8 cellular contexts compared by ENCODE assay signal in the genomic region with DNA sequence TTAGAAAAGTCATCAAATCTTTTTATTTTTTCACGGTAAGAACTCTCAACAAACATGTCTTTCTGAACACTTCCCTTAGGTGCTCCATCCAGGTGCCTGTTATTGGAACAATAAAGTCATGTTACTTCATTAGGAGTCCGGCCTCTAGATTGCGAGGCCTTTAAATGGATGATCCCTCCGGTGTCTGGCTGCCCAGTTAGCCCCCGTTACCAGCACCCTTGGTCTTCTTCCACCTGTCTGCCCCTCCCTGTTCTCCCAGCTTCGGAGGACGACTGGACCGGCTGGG. TPM values are rescaled to one million over a fixed set of nuclear protein-coding genes. Genes with fewer than 3 reads are reported as not detected.
DNase-seq lines count a peak whose midpoint lies in the region; ATAC-seq and TF ChIP-seq lines count a peak whose summit lies in the region.

No MANE protein-coding gene starts in this region.

- H3K36me3 ChIP-seq in NT2/D1 (ENCODE audit: insufficient read depth, insufficient read length, low read length), result peaks cover 61% of the 10 kb centered on the region
- peaks cover 39% of the 10 kb centered on the region for H3K36me3 ChIP-seq in endodermal cell (ENCODE audit: control insufficient read depth, insufficient read depth, low read length)
- no peaks in the 10 kb centered on the region for H3K36me3 ChIP-seq in ovary

- intact Hi-C loops in Calu3 (cut with micrococcal nuclease; ENCODE audit: unreplicated experiment), result loop anchor here (2.0 to 5.0 kb wide), 2 partner anchors 57 to 366 kb away; no protein-coding TSS in a partner anchor
- intact Hi-C loops in ovary (cut with DNase I), result no loop called here

- no peak for TF ChIP-seq POLR2A in ovary (IDR thresholded peaks at IDR 0.05)

- H3K27ac Mint-ChIP-seq in Calu3 (ENCODE audit: unreplicated experiment), result peak overlapping the region; percentile 95
- peak overlapping the region; percentile 98 for H3K27ac Mint-ChIP-seq in endodermal cell

- H3K4me1 ChIP-seq in NT2/D1 (ENCODE audit: insufficient read depth, insufficient read length) (no peaks in the 10 kb centered on the region), endodermal cell (ENCODE audit: control insufficient read depth, insufficient read depth, low read length) (no peaks in the 10 kb centered on the region), ovary (ENCODE audit: insufficient read depth) (peaks cover 4% of the 10 kb centered on the region)

- TF ChIP-seq EP300 in ovary (IDR thresholded peaks at IDR 0.05), result no peak

- H3K9me3 ChIP-seq in NT2/D1 (ENCODE audit: insufficient read depth, low read length) (no peaks in the 10 kb centered on the region), endodermal cell (ENCODE audit: control insufficient read depth, low read length) (no peaks in the 10 kb centered on the region), ovary (no peaks in the 10 kb centered on the region)

- H3K4me1 Mint-ChIP-seq in Calu3 (ENCODE audit: low read depth, unreplicated experiment) (peaks cover 21% of the 10 kb centered on the region), endodermal cell (peaks cover 22% of the 10 kb centered on the region)

- WGBS in endodermal cell (ENCODE audit: insufficient coverage in 1 of 2, insufficient read length in 1 of 2), 2 experiments, result 19 to 20% methylated on average over 8 of the region's 8 CpGs
- 1 to 3% (median 2%) methylated on average over 7 to 8 of the region's 8 CpGs for whole genome bisulfite sequencing in ovary, 3 donors

- H3K27me3 ChIP-seq in NT2/D1 (ENCODE audit: insufficient read depth, insufficient read length) (no peaks in the 10 kb centered on the region), endodermal cell (ENCODE audit: control insufficient read depth, insufficient read depth, low read length, poor library complexity, severe bottlenecking) (no peaks in the 10 kb centered on the region), ovary (no peaks in the 10 kb centered on the region)

- peaks cover 94% of the 10 kb centered on the region for H3K36me3 Mint-ChIP-seq in Calu3 (ENCODE audit: insufficient read depth, unreplicated experiment)
- peaks cover 53% of the 10 kb centered on the region for H3K36me3 Mint-ChIP-seq in endodermal cell (ENCODE audit: low read depth)

- H3K4me3 ChIP-seq in NT2/D1 (ENCODE audit: insufficient read length, low read depth), result peak overlapping the region; percentile 73
- H3K4me3 ChIP-seq in endodermal cell (ENCODE audit: low read length), result peak overlapping the region; percentile 91
- peak overlapping the region; percentile 94 for H3K4me3 ChIP-seq in ovary

- no peaks in the 10 kb centered on the region for H3K9me3 Mint-ChIP-seq in Calu3 (ENCODE audit: low read depth, unreplicated experiment)
- H3K9me3 Mint-ChIP-seq in endodermal cell, result no peaks in the 10 kb centered on the region

- H3K27me3 Mint-ChIP-seq in Calu3 (ENCODE audit: unreplicated experiment) (no peaks in the 10 kb centered on the region), endodermal cell (ENCODE audit: insufficient read depth) (no peaks in the 10 kb centered on the region)

- peak overlapping the region; percentile 56 for H3K27ac ChIP-seq in endodermal cell (ENCODE audit: low read depth, low read length)
- H3K27ac ChIP-seq in ovary, result peak overlapping the region in 1 of 2 donors; percentile 76

- CTCF ChIA-PET in Calu3 (lab: Charles Lee), result interaction anchor here (0.6 to 2.1 kb wide), 12 partner anchors 12 to 533 kb away, joined by 3 to 23 read pairs (median 4); a partner anchor contains a TSS

- DNase-seq in Calu3 (no peak), NT2/D1 (ENCODE audit: low read depth, low spot score) (no peak), endodermal cell (no peak), ovary (no peak), hippocampal formation (lab: John Stamatoyannopoulos, UW) (no peak), islet precursor cell (no peak)

- TF ChIP-seq CTCF in Calu3 (IDR thresholded peaks at IDR 0.05; ENCODE audit: unreplicated experiment), result no peak
- no peak for TF ChIP-seq CTCF in endodermal cell (conservative IDR thresholded peaks at IDR 0.05)
- no peak for TF ChIP-seq CTCF in ovary (IDR thresholded peaks at IDR 0.05)

- H3K4me3 Mint-ChIP-seq in Calu3 (ENCODE audit: low read depth, unreplicated experiment) (peak overlapping the region; percentile 96), endodermal cell (peak overlapping the region; percentile 99)

- BruUV-seq in Calu3 (replicated peaks; lab: Mats Ljungman, UMichigan), result TSS peak; percentile 87

- H3K9ac ChIP-seq in NT2/D1 (ENCODE audit: insufficient read length, low read depth) (peak overlapping the region; percentile 90), endodermal cell (ENCODE audit: extremely low read depth, low read length, poor library complexity, severe bottlenecking) (peak overlapping the region; percentile 69)

- no peak for ATAC-seq in HG02840 (IDR thresholded peaks at IDR 0.05; ENCODE audit: low FRiP score, unreplicated experiment)
- ATAC-seq in HG03095 (IDR thresholded peaks at IDR 0.05; ENCODE audit: unreplicated experiment), result no peak

RNA-seq across cellular contexts. Expression of a gene that starts 0.6 kb away (rescaled TPM):
- total RNA-seq in Calu3 (2022), result 229 and 233 TPM in 2 replicates
- 100 to 1,000 TPM; 128 to 161 TPM for total RNA-seq in endodermal cell
- polyA plus RNA-seq in endodermal cell (2013, experiment 1 of 2), result 155 TPM
- polyA plus RNA-seq in endodermal cell (2013, experiment 2 of 2), result 147 TPM
- total RNA-seq in ovary, result 10 to 100 TPM; 65.6 to 86.2 (median 77.0) TPM
- polyA plus RNA-seq in ovary, result 100 to 1,000 TPM in 1 of 2 donors, 10 to 100 TPM in 1; 86.5 to 219 TPM

RNA-seq across cellular contexts. Expression of a gene that starts 12.7 kb away (rescaled TPM):
- total RNA-seq in Calu3 (2022) (2,379 and 2,426 TPM in 2 replicates), endodermal cell (1,000 to 10,000 TPM; 4,305 to 4,379 TPM), ovary (1,000 to 10,000 TPM; 6,021 to 8,245 (median 6,510) TPM)
- polyA plus RNA-seq in endodermal cell (2013, experiment 1 of 2), result 4,554 TPM
- polyA plus RNA-seq in endodermal cell (2013, experiment 2 of 2), result 4,086 TPM
- polyA plus RNA-seq in ovary, result over 10,000 TPM; 11,306 to 11,451 TPM

RNA-seq across cellular contexts. Expression of a gene that starts 14.3 kb away (rescaled TPM):
- total RNA-seq in Calu3 (2022) (6.6 and 8.2 TPM in 2 replicates), endodermal cell (1 to 10 TPM; 7.9 to 9.1 TPM), ovary (10 to 100 TPM in 4 of 7 donors, 1 to 10 TPM in 3; 1.8 to 14.7 (median 10.7) TPM)
- polyA plus RNA-seq in endodermal cell (2013, experiment 1 of 2), result 6.1 TPM
- polyA plus RNA-seq in endodermal cell (2013, experiment 2 of 2), result 4.3 TPM
- polyA plus RNA-seq in ovary, result 1 to 10 TPM; 4.4 to 5.2 TPM

RNA-seq across cellular contexts. Expression of a gene that starts 23.8 kb away (rescaled TPM):
- total RNA-seq in Calu3 (2022) (170 and 183 TPM in 2 replicates), endodermal cell (10 to 100 TPM; 45.7 to 51.8 TPM), ovary (10 to 100 TPM in 1 of 7 donors, 1 to 10 TPM in 5, under 1 TPM in 1; 0.72 to 20.6 (median 3.3) TPM)
- polyA plus RNA-seq in endodermal cell (2013, experiment 1 of 2), result 41.7 TPM
- 35.4 TPM for polyA plus RNA-seq in endodermal cell (2013, experiment 2 of 2)
- 1 to 10 TPM; 1.1 to 5.0 TPM for polyA plus RNA-seq in ovary

RNA-seq across cellular contexts. Expression of a gene that starts 24.3 kb away (rescaled TPM):
- total RNA-seq in Calu3 (2022) (72.7 and 91.1 TPM in 2 replicates), endodermal cell (100 to 1,000 TPM in 1 of 2 donors, 10 to 100 TPM in 1; 97.0 to 118 TPM), ovary (100 to 1,000 TPM in 3 of 7 donors, 10 to 100 TPM in 4; 80.3 to 139 (median 97.3) TPM)
- 55.5 TPM for polyA plus RNA-seq in endodermal cell (2013, experiment 1 of 2)
- 64.1 TPM for polyA plus RNA-seq in endodermal cell (2013, experiment 2 of 2)
- 100 to 1,000 TPM in 1 of 2 donors, 10 to 100 TPM in 1; 62.3 to 102 TPM for polyA plus RNA-seq in ovary
